In genomic region chr15:82904574-82904973, GRCh38 we compare ENCODE assay signal across 8 cellular contexts.
"Had no signal": no experiment of that assay in that cellular context is flagged by ENCODE, and none has a peak within 500 bp of the region (broad histone marks: within the 10 kb centered on the region; RNA-seq: fewer than 3 reads in every experiment).

No MANE protein-coding gene starts in this region.

- H3K4me1 Mint-ChIP-seq: IgD-negative memory B cell had no signal

- H3K4me3 ChIP-seq: GM23248 had no signal

- H3K27ac ChIP-seq: GM23248, HL-60 had no signal

- H3K27ac Mint-ChIP-seq: IgD-negative memory B cell had no signal

- ATAC-seq: HepG2 had no signal

- DNase-seq: GM23248, H9, HCEC 1CT had no signal

- H2AFZ ChIP-seq: GM23248 had no signal

- H3K4me3 Mint-ChIP-seq: H9, IgD-negative memory B cell had no signal

- H3K9ac ChIP-seq: GM23248 had no signal

- FAIRE-seq: H1, H54, HepG2 had no signal
